4 cellular contexts compared by ENCODE assay signal in the genomic region with DNA sequence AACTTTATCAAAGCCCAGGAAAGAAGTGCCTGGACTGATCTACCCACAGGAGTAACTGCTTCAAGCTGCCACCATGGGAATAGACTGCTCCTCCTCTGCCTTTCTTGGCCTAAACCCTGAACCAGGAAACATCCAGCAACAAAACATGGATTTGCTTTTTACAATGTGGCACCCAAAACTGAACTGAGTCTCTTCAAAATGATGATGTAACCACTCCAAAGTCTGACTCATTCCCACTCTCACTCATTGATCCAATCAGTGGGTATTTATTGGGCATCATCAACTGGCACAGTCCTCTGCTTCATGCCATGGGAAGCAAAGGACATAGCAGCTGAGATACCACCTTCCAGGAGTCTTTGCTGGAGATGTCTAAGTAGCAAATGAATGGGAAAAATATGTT.
TF ChIP-seq lines count a peak whose summit lies in the region.

No MANE protein-coding gene starts in this region.

TF ChIP-seq in HEK293, 187 proteins besides CTCF, POLR2A, EP300 and RAD21:
- TF ChIP-seq FEZF1 (tag by site-specific recombination; IDR thresholded peaks at IDR 0.05) (no peak), ATF2 (tag by site-specific recombination; IDR thresholded peaks at IDR 0.05; ENCODE audit: low read depth) (0 out of 2 replicates have a peak, but pooled peaks have one; percentile 48)

TF ChIP-seq in endothelial cell of umbilical vein, 7 proteins besides CTCF, POLR2A, EP300 and RAD21:
- no peak for TF ChIP-seq MAX (IDR thresholded peaks at IDR 0.05; ENCODE audit: insufficient read depth, insufficient read length)
- TF ChIP-seq JUN (IDR thresholded peaks at IDR 0.05; ENCODE audit: borderline replicate concordance, insufficient read depth, insufficient read length, low read depth), result peak; percentile 9
TF ChIP-seq in endothelial cell of umbilical vein: peak in this region for 1.

TF ChIP-seq in HepG2, 621 proteins besides CTCF, POLR2A, EP300 and RAD21:
- TF ChIP-seq, protein P1, sequence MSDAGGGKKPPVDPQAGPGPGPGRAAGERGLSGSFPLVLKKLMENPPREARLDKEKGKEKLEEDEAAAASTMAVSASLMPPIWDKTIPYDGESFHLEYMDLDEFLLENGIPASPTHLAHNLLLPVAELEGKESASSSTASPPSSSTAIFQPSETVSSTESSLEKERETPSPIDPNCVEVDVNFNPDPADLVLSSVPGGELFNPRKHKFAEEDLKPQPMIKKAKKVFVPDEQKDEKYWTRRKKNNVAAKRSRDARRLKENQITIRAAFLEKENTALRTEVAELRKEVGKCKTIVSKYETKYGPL (CRISPR knock-in tag; IDR thresholded peaks at IDR 0.05), result no peak
- TF ChIP-seq ATF7 (IDR thresholded peaks at IDR 0.05) (peak; percentile 83), ATF7 (CRISPR knock-in tag; IDR thresholded peaks at IDR 0.05) (no peak)

TF ChIP-seq in GM12891, 5 proteins besides CTCF, POLR2A, EP300 and RAD21:
- no peak for TF ChIP-seq PAX5 (IDR thresholded peaks at IDR 0.05; ENCODE audit: insufficient read depth, low read length, severe bottlenecking)
- TF ChIP-seq POU2F2 (IDR thresholded peaks at IDR 0.05; ENCODE audit: low read depth, low read length), result no peak
- TF ChIP-seq TAF1 (IDR thresholded peaks at IDR 0.05; ENCODE audit: low read depth, low read length), result no peak
- no peak for TF ChIP-seq POLR2AphosphoS5 (IDR thresholded peaks at IDR 0.05; ENCODE audit: low read depth, low read length)
- TF ChIP-seq SPI1 (IDR thresholded peaks at IDR 0.05; ENCODE audit: low read depth, low read length), result no peak
